ENCODE assay signal across 8 cellular contexts in genomic region chr14:104932676-104933631, GRCh38. TPM values are rescaled to one million over a fixed set of nuclear protein-coding genes. Genes with fewer than 3 reads are reported as not detected.
A peak's percentile ranks its signal among the peaks of the same experiment; 100 is the strongest.
DNase-seq lines count a peak whose midpoint lies in the region; ATAC-seq, FAIRE-seq and TF ChIP-seq lines count a peak whose summit lies in the region.

No MANE protein-coding gene starts in this region.

- no peak for FAIRE-seq in pancreas (lab: Jason Lieb, UNC)

- intact Hi-C loops in Right ventricle myocardium inferior (cut with DNase I) (loop anchor here (2.0 kb wide), 1 partner anchor 34 kb away; no protein-coding TSS in a partner anchor), pancreas (cut with DNase I) (no loop called here), thyroid gland (cut with DNase I) (no loop called here)

- H3K36me3 ChIP-seq in pancreas (no peaks in the 10 kb centered on the region), thyroid gland (no peaks in the 10 kb centered on the region)

- ATAC-seq in SK-N-SH treated with all-trans-retinoic acid at 6 μM for 48 hours (peak; percentile 83), Right ventricle myocardium inferior (peak; percentile 84), pancreas (peak; percentile 92 to 94 (median 94))

- WGBS in pancreas, 2 donors: 17% methylated on average over 59 to 99 of the region's 100 CpGs
- 10% methylated on average over 34 of the region's 100 CpGs; no CpG with 5 or more reads in 1 of the 2 donors for WGBS in thyroid gland, 2 donors

- H3K27me3 ChIP-seq in pancreas (no peaks in the 10 kb centered on the region), thyroid gland (no peaks in the 10 kb centered on the region)

- DNase-seq in SIG-M5 treated with dmso at 0.1 percent for 504 hours (lab: John Stamatoyannopoulos, UW; ENCODE audit: unreplicated experiment) (peak; percentile 65), SIG-M5 (lab: John Stamatoyannopoulos, UW) (no peak), LNCaP clone FGC (ENCODE audit: low read depth) (peak; percentile 14), Right ventricle myocardium inferior (ENCODE audit: missing footprints) (peak; percentile 92), pancreas (peak; percentile 77 to 99 (median 91)), thyroid gland (peak; percentile 84 to 88)
- DNase-seq in activated naive CD4-positive, alpha-beta T cell treated with anti-CD3 and anti-CD28 coated beads, Interleukin-2, amount 50 U/mL, for 16 hours: peak; percentile 90

- H3K9me3 ChIP-seq in pancreas (no peaks in the 10 kb centered on the region), thyroid gland (no peaks in the 10 kb centered on the region)

- no peak for TF ChIP-seq POLR2A in thyroid gland (IDR thresholded peaks at IDR 0.05)

- TF ChIP-seq CTCF in LNCaP clone FGC (IDR thresholded peaks at IDR 0.05; ENCODE audit: control insufficient read depth, extremely low read depth, insufficient read depth) (peak; percentile 98), pancreas (IDR thresholded peaks at IDR 0.05) (peak; percentile 61 to 70 (median 66)), thyroid gland (IDR thresholded peaks at IDR 0.05) (peak in 5 of 6 experiments; percentile 27 to 85 (median 74))

- H3K27ac ChIP-seq in pancreas: no peak overlapping the region
- H3K27ac ChIP-seq in thyroid gland: peak overlapping the region in 2 of 3 donors; percentile 41 to 55

- H3K4me1 ChIP-seq in pancreas: no peaks in the 10 kb centered on the region
- H3K4me1 ChIP-seq in thyroid gland: peaks cover 17 to 34% of the 10 kb centered on the region in 2 donors

- H3K4me3 ChIP-seq in LNCaP clone FGC (ENCODE audit: low read depth, low read length) (peak overlapping the region; percentile 48), pancreas (peak overlapping the region; percentile 44 to 69 (median 52)), thyroid gland (replicated peaks in 1 of 3) (peak overlapping the region in 2 of 3 donors; percentile 47 to 52)

TF ChIP-seq in SK-N-SH treated with all-trans-retinoic acid at 6 μM for 48 hours, 23 proteins besides CTCF, POLR2A, EP300 and RAD21:
- TF ChIP-seq CSDC2 (CRISPR knock-in tag; IDR thresholded peaks at IDR 0.05): no peak
- no peak for TF ChIP-seq POU6F1 (CRISPR knock-in tag; IDR thresholded peaks at IDR 0.05; ENCODE audit: borderline replicate concordance, low read depth)
- no peak for TF ChIP-seq PPARA (CRISPR knock-in tag; IDR thresholded peaks at IDR 0.05; ENCODE audit: borderline replicate concordance)
- no peak for TF ChIP-seq ZNF565 (CRISPR knock-in tag; conservative IDR thresholded peaks at IDR 0.05; ENCODE audit: low read depth)
- no peak for TF ChIP-seq CREB5 (CRISPR knock-in tag; IDR thresholded peaks at IDR 0.05; ENCODE audit: low read depth)
- no peak for TF ChIP-seq ZNF70 (CRISPR knock-in tag; IDR thresholded peaks at IDR 0.05)
- TF ChIP-seq ESRRG (CRISPR knock-in tag; IDR thresholded peaks at IDR 0.05): no peak
- no peak for TF ChIP-seq ZFP30 (CRISPR knock-in tag; IDR thresholded peaks at IDR 0.05)
- no peak for TF ChIP-seq ZFP3 (CRISPR knock-in tag; IDR thresholded peaks at IDR 0.05)
- no peak for TF ChIP-seq RARB (CRISPR knock-in tag; IDR thresholded peaks at IDR 0.05)
- TF ChIP-seq TOX (CRISPR knock-in tag; IDR thresholded peaks at IDR 0.05; ENCODE audit: borderline replicate concordance): no peak

RNA-seq across cellular contexts. Expression of gene PLD4, which starts 8.3 kb away (rescaled TPM):
- total RNA-seq in Right ventricle myocardium inferior: not detected
- total RNA-seq in pancreas: 10 to 100 TPM in 1 of 6 donors, 1 to 10 TPM in 2, under 1 TPM in 3; 0.19 to 12.5 (median 0.91) TPM
- under 1 TPM; 0.49 to 0.52 TPM for polyA plus RNA-seq in pancreas
- total RNA-seq in thyroid gland: under 1 TPM in 2 of 4 donors, not detected in 2; 0.13 to 0.33 TPM

RNA-seq across cellular contexts. Expression of gene AHNAK2, which starts 45.2 kb away (rescaled TPM):
- total RNA-seq in Right ventricle myocardium inferior (2.5 TPM), pancreas (1 to 10 TPM in 5 of 6 donors, under 1 TPM in 1; 0.75 to 2.4 (median 1.5) TPM), thyroid gland (10 to 100 TPM in 1 of 4 donors, 1 to 10 TPM in 3; 3.7 to 12.5 (median 6.9) TPM)
- 1 to 10 TPM; 1.3 to 1.4 TPM for polyA plus RNA-seq in pancreas

RNA-seq across cellular contexts. Expression of gene CLBA1, which starts 52.6 kb away (rescaled TPM):
- 1.9 TPM for total RNA-seq in Right ventricle myocardium inferior
- total RNA-seq in pancreas: 1 to 10 TPM; 4.7 to 8.3 (median 6.4) TPM
- polyA plus RNA-seq in pancreas: 10 to 100 TPM; 23.6 to 32.5 TPM
- total RNA-seq in thyroid gland: 10 to 100 TPM; 16.8 to 31.6 (median 20.9) TPM

Comparison
In these comparisons a context has a peak if more than half of its experiments do, and no peak if none do; other contexts are left out.
1. H3K27ac ChIP-seq: peak in thyroid gland (2 of 3); none in pancreas (0 of 4).
2. Peak in every context shown above with its lines, with median percentiles within 50 percentile points of each other: H3K4me3 ChIP-seq, CTCF ChIP-seq and ATAC-seq.